ENCODE assay signal across 8 cellular contexts in genomic region chr1:153658400-153659174, GRCh38. TPM values are rescaled to one million over a fixed set of nuclear protein-coding genes. Genes with fewer than 3 reads are reported as not detected.
DNase-seq lines count a peak whose midpoint lies in the region; ATAC-seq, FAIRE-seq and TF ChIP-seq lines count a peak whose summit lies in the region.

TSS of gene SNAPIN (plus strand) at chr1:153658703. CDS start at chr1:153658744, 41 bp downstream.

- peak within 1 kb of the TSS; percentile 89 for H3K4me3 ChIP-seq in AG10803 (ENCODE audit: low read length)
- peak within 1 kb of the TSS; percentile 69 to 97 (median 94) for H3K4me3 ChIP-seq in keratinocyte (ENCODE audit: control insufficient read depth in 2 of 3, extremely low read depth in 1 of 3, insufficient read depth in 2 of 3, low read depth in 1 of 3, low read length in 3 of 3)

- dilution Hi-C loops in keratinocyte (cut with MboI; ENCODE audit: extremely low pct_ligation_motif_present, low sequenced_read_pairs), result no loop called here

- H3K27me3 Mint-ChIP-seq in central memory CD8-positive, alpha-beta T cell, result no peaks in the 10 kb centered on the region

- H3K4me2 ChIP-seq in keratinocyte (ENCODE audit: control insufficient read depth, extremely low read depth, insufficient read depth, low read depth, low read length), result peak within 1 kb of the TSS; percentile 91

- H3K9me3 Mint-ChIP-seq in central memory CD8-positive, alpha-beta T cell, result no peaks in the 10 kb centered on the region

- H3K27ac Mint-ChIP-seq in central memory CD8-positive, alpha-beta T cell (ENCODE audit: low read depth), result peak within 1 kb of the TSS; percentile 84

- DNase-seq in AG10803 (ENCODE audit: low read depth) (peak; percentile 85), NCI-H345 treated with DMSO at 0.1 percent for 48 hours (lab: John Stamatoyannopoulos, UW; ENCODE audit: unreplicated experiment) (peak; percentile 97), keratinocyte (ENCODE audit: low read depth, low spot score) (no peak)
- DNase-seq in central memory CD8-positive, alpha-beta T cell (ENCODE audit: low spot score in 2 of 2), result peak; percentile 82 to 83
- peak; percentile 74 to 84 for DNase-seq in stimulated activated CD4-positive, alpha-beta T cell treated with anti-CD3 and anti-CD28 coated beads, Interleukin-15, amount 100 ng/mL, for 1 hour (ENCODE audit: low read depth in 1 of 2, low spot score in 1 of 2)

- TF ChIP-seq CTCF in AG10803 (conservative IDR thresholded peaks at IDR 0.05; ENCODE audit: low read length) (no peak; the same call in 1 of the 2 replicates), keratinocyte (optimal IDR thresholded peaks at IDR 0.05 in 1 of 3, IDR thresholded peaks at IDR 0.05 in 1 of 3, conservative IDR thresholded peaks at IDR 0.05 in 1 of 3; ENCODE audit: extremely low read depth in 1 of 3, insufficient read depth in 2 of 3, low read length in 3 of 3) (peak in 1 of 3 experiments; percentile 3)

- no peaks in the 10 kb centered on the region for H3K27me3 ChIP-seq in keratinocyte (ENCODE audit: control insufficient read depth, extremely low read depth, insufficient read depth, low read length)

- H3K4me3 Mint-ChIP-seq in central memory CD8-positive, alpha-beta T cell, result peak within 1 kb of the TSS; percentile 91

- no peak for FAIRE-seq in keratinocyte (lab: Jason Lieb, UNC)

- H3K4me1 ChIP-seq in keratinocyte (ENCODE audit: control insufficient read depth, extremely low read depth, insufficient read depth, low read length), result peaks cover 4% of the 10 kb centered on the region

- H3K9ac ChIP-seq in keratinocyte (ENCODE audit: control insufficient read depth, extremely low read depth, insufficient read depth, low read length), result peak within 1 kb of the TSS; percentile 86

- ATAC-seq in GM19025 (IDR thresholded peaks at IDR 0.05; ENCODE audit: low read depth, unreplicated experiment) (peak; percentile 90), HG03280 (IDR thresholded peaks at IDR 0.05; ENCODE audit: unreplicated experiment) (peak; percentile 90)
- ATAC-seq in activated CD4-positive, CD25-positive, alpha-beta regulatory T cell treated with anti-CD3 and anti-CD28 coated beads, Interleukin-2, amount 50 U/mL, for 24 hours, result peak; percentile 97 to 99
- ATAC-seq in central memory CD8-positive, alpha-beta T cell (replicated peaks; ENCODE audit: extremely low read depth, poor library complexity, severe bottlenecking), result peak; percentile 97

- peaks cover 13% of the 10 kb centered on the region for H3K79me2 ChIP-seq in keratinocyte (ENCODE audit: control insufficient read depth, insufficient read depth, low read length)

- peaks cover 34% of the 10 kb centered on the region for H3K36me3 Mint-ChIP-seq in central memory CD8-positive, alpha-beta T cell (ENCODE audit: insufficient read depth)

- H3K27ac ChIP-seq in keratinocyte (ENCODE audit: control insufficient read depth, insufficient read depth, low read length), result peak within 1 kb of the TSS; percentile 80

- peaks cover 9% of the 10 kb centered on the region for H3K4me1 Mint-ChIP-seq in central memory CD8-positive, alpha-beta T cell

- H3K9me1 ChIP-seq in keratinocyte (ENCODE audit: control insufficient read depth, extremely low read depth, insufficient read depth, low read length), result no peaks in the 10 kb centered on the region

- no peaks in the 10 kb centered on the region for H4K20me1 ChIP-seq in keratinocyte (ENCODE audit: control insufficient read depth, extremely low read depth, insufficient read depth, low read length)

- peak within 1 kb of the TSS; percentile 94 for H2AFZ ChIP-seq in keratinocyte (ENCODE audit: control insufficient read depth, low read length)

- H3K9me3 ChIP-seq in keratinocyte (ENCODE audit: control insufficient read depth, low read depth, low read length), result no peaks in the 10 kb centered on the region

- peaks cover 13 to 18% of the 10 kb centered on the region in 2 experiments for H3K36me3 ChIP-seq in keratinocyte (ENCODE audit: control insufficient read depth in 2 of 2, extremely low read depth in 1 of 2, insufficient read depth in 2 of 2, low read length in 2 of 2)

RNA-seq across cellular contexts. Expression of gene SNAPIN, which starts in this region (rescaled TPM):
- 48.6 to 52.1 TPM (median 49.4 TPM) in 3 replicates for polyA plus RNA-seq in keratinocyte
- polyA plus RNA-seq in keratinocyte (2011; ENCODE audit: low read depth), result 6.2 TPM
- polyA plus RNA-seq in keratinocyte (2011; cell fraction: cytosol; rRNA removed), result 37.4 and 45.9 TPM in 2 replicates
- polyA plus RNA-seq in keratinocyte (2011; cell fraction: nucleus; rRNA removed), result 18.8 and 19.4 TPM in 2 replicates
- polyA plus RNA-seq in keratinocyte (2012; ENCODE audit: low replicate concordance), result 24.0 and 38.9 TPM in 2 replicates
- polyA minus RNA-seq in keratinocyte, result 12.9 to 20.0 TPM (median 16.7 TPM) in 3 replicates
- 22.8 TPM for polyA minus RNA-seq in keratinocyte (2011; cell fraction: cytosol; rRNA and poly(A)+ RNA removed)
- 4.2 and 6.4 TPM in 2 replicates for polyA minus RNA-seq in keratinocyte (2011; cell fraction: nucleus; rRNA and poly(A)+ RNA removed)
